Comparison of ENCODE assay signal across 2 cellular contexts in the genomic region with DNA sequence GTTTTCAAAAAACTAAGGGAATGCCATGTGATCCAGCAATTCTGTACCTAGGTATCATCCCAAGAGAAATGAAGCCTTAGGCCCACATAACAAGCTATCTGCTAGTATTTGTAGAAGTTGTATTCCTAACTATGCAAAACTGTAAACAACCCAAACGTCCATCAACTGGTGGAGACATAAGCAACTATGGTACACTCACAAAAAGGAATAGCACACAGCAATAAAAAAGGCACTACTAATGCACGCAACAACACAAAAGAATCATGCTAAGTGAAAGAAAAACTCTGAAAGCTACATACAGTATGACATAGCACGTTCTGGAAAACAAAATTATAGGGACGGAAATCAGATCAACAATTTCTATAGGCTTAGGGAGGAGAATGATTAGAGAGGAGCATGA.
TF ChIP-seq lines count a peak whose summit lies in the region.

No MANE protein-coding gene starts in this region.

TF ChIP-seq in IMR-90, 13 proteins besides CTCF, POLR2A, EP300 and RAD21:
- TF ChIP-seq SMC3 (IDR thresholded peaks at IDR 0.05; ENCODE audit: low read depth, low read length) (no peak), FOS (IDR thresholded peaks at IDR 0.05; ENCODE audit: low read depth, low read length) (no peak), BHLHE40 (IDR thresholded peaks at IDR 0.05; ENCODE audit: low read depth, low read length) (no peak), RFX5 (IDR thresholded peaks at IDR 0.05; ENCODE audit: low read depth, low read length) (no peak), CHD1 (IDR thresholded peaks at IDR 0.05; ENCODE audit: low read depth, low read length) (no peak), RCOR1 (IDR thresholded peaks at IDR 0.05; ENCODE audit: insufficient replicate concordance, low read length) (no peak), MAFK (IDR thresholded peaks at IDR 0.05; ENCODE audit: low read depth, low read length) (no peak), NFE2L2 (IDR thresholded peaks at IDR 0.05; ENCODE audit: low read depth, low read length) (no peak), CEBPB (IDR thresholded peaks at IDR 0.05; ENCODE audit: low read depth, low read length) (no peak), MAZ (IDR thresholded peaks at IDR 0.05; ENCODE audit: borderline replicate concordance, low read depth, low read length) (no peak), MXI1 (IDR thresholded peaks at IDR 0.05; ENCODE audit: borderline replicate concordance, low read depth, low read length) (no peak)
- TF ChIP-seq, protein P1, sequence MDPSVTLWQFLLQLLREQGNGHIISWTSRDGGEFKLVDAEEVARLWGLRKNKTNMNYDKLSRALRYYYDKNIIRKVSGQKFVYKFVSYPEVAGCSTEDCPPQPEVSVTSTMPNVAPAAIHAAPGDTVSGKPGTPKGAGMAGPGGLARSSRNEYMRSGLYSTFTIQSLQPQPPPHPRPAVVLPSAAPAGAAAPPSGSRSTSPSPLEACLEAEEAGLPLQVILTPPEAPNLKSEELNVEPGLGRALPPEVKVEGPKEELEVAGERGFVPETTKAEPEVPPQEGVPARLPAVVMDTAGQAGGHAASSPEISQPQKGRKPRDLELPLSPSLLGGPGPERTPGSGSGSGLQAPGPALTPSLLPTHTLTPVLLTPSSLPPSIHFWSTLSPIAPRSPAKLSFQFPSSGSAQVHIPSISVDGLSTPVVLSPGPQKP (IDR thresholded peaks at IDR 0.05; ENCODE audit: borderline replicate concordance, low read depth, low read length) = no peak
- TF ChIP-seq, protein P2, sequence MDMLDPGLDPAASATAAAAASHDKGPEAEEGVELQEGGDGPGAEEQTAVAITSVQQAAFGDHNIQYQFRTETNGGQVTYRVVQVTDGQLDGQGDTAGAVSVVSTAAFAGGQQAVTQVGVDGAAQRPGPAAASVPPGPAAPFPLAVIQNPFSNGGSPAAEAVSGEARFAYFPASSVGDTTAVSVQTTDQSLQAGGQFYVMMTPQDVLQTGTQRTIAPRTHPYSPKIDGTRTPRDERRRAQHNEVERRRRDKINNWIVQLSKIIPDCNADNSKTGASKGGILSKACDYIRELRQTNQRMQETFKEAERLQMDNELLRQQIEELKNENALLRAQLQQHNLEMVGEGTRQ (IDR thresholded peaks at IDR 0.05; ENCODE audit: low read depth, low read length) = no peak
TF ChIP-seq in IMR-90: peak in this region for 0.

TF ChIP-seq in endothelial cell of umbilical vein, 7 proteins besides CTCF, POLR2A, EP300 and RAD21:
- no peak for TF ChIP-seq EZH2 (IDR thresholded peaks at IDR 0.05; ENCODE audit: borderline replicate concordance, low read depth, low read length, severe bottlenecking)
- no peak for TF ChIP-seq MYC (IDR thresholded peaks at IDR 0.05; ENCODE audit: low read depth, low read length)
- no peak for TF ChIP-seq JUN (IDR thresholded peaks at IDR 0.05; ENCODE audit: borderline replicate concordance, insufficient read depth, insufficient read length, low read depth)
- TF ChIP-seq, protein P3, sequence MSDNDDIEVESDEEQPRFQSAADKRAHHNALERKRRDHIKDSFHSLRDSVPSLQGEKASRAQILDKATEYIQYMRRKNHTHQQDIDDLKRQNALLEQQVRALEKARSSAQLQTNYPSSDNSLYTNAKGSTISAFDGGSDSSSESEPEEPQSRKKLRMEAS (IDR thresholded peaks at IDR 0.05; ENCODE audit: insufficient read depth, insufficient read length) = no peak
